Comparison of ENCODE assay signal across 19 cellular contexts in genomic region chr21:45545691-45546531, GRCh38. TPM values are rescaled to one million over a fixed set of nuclear protein-coding genes. Genes with fewer than 3 reads are reported as not detected.
DNase-seq lines count a peak whose midpoint lies in the region; ATAC-seq and TF ChIP-seq lines count a peak whose summit lies in the region.
"Had no signal": no experiment of that assay in that cellular context is flagged by ENCODE, and none has a peak within 500 bp of the region (broad histone marks: within the 10 kb centered on the region; RNA-seq: fewer than 3 reads in every experiment).

No MANE protein-coding gene starts in this region.

- WGBS in right cardiac atrium, result 88% methylated on average over 22 of the region's 22 CpGs

- peak overlapping the region in 3 of 5 experiments; percentile 12 to 15 (median 13) for H3K27ac Mint-ChIP-seq in brain
- peak overlapping the region in 7 of 10 donors; percentile 1 to 49 (median 30) for H3K27ac Mint-ChIP-seq in naive thymus-derived CD8-positive, alpha-beta T cell
- H3K27ac Mint-ChIP-seq: stimulated activated effector memory CD8-positive, alpha-beta T cell treated with anti-CD3 and anti-CD28 coated beads, Interleukin-12 subunit alpha, Interleukin-12 subunit beta, amount 100 ng/mL, for 72 hours; T-helper 1 cell treated with Interleukin-12 subunit alpha and Interleukin-12 subunit beta and Interleukin-4 antibody, amounts not matched to agents 30 μg/mL and 1 μg/mL, for 36 hours had no signal

- H3K27me3 Mint-ChIP-seq in brain, result peaks cover 4% of the 10 kb centered on the region
- H3K27me3 Mint-ChIP-seq in naive thymus-derived CD8-positive, alpha-beta T cell, result no peaks in the 10 kb centered on the region

- ATAC-seq in right cardiac atrium (no peak), GM21447 (IDR thresholded peaks at IDR 0.05; ENCODE audit: unreplicated experiment) (no peak), GM18498 (IDR thresholded peaks at IDR 0.05; ENCODE audit: unreplicated experiment) (no peak)
- ATAC-seq in naive thymus-derived CD8-positive, alpha-beta T cell, result no peak
- ATAC-seq: left lung; right lobe of liver; stimulated activated effector memory CD8-positive, alpha-beta T cell treated with anti-CD3 and anti-CD28 coated beads, Interleukin-12 subunit alpha, Interleukin-12 subunit beta, amount 100 ng/mL, for 72 hours; WTC11 had no signal

- no peak overlapping the region for H3K27ac ChIP-seq in right cardiac atrium (ENCODE audit: low read length)
- no peak overlapping the region for H3K27ac ChIP-seq in right atrium auricular region
- H3K27ac ChIP-seq: ascending aorta, left lung, right lobe of liver, tibial nerve had no signal

- peak overlapping the region in 1 of 5 experiments; percentile 49 for H3K4me3 Mint-ChIP-seq in brain
- H3K4me3 Mint-ChIP-seq in naive thymus-derived CD8-positive, alpha-beta T cell, result peak overlapping the region in 1 of 10 donors; percentile 4
- H3K4me3 Mint-ChIP-seq: activated naive CD4-positive, alpha-beta T cell treated with anti-CD3 and anti-CD28 coated beads, Interleukin-2, amount 10 ng/mL, durations not matched to agents 7 days and 5 days; stimulated activated effector memory CD8-positive, alpha-beta T cell treated with anti-CD3 and anti-CD28 coated beads, Interleukin-12 subunit alpha, Interleukin-12 subunit beta, amount 100 ng/mL, for 72 hours; T-helper 1 cell treated with Interleukin-12 subunit alpha and Interleukin-12 subunit beta and Interleukin-4 antibody, amounts not matched to agents 30 μg/mL and 1 μg/mL, for 36 hours; WTC11 had no signal

- no peaks in the 10 kb centered on the region for H3K36me3 Mint-ChIP-seq in brain
- no peaks in the 10 kb centered on the region for H3K36me3 Mint-ChIP-seq in naive thymus-derived CD8-positive, alpha-beta T cell
- H3K36me3 Mint-ChIP-seq: activated naive CD4-positive, alpha-beta T cell treated with anti-CD3 and anti-CD28 coated beads, Interleukin-2, amount 10 ng/mL, durations not matched to agents 7 days and 5 days; WTC11 had no signal

- DNase-seq in right cardiac atrium (peak in 2 of 3 donors; percentile 30 to 32), right atrium auricular region (ENCODE audit: low spot score) (no peak), ureter (ENCODE audit: low spot score) (peak; percentile 43)
- DNase-seq in naive thymus-derived CD8-positive, alpha-beta T cell, result peak in 1 of 10 donors; percentile 10
- DNase-seq: activated naive CD4-positive, alpha-beta T cell treated with anti-CD3 and anti-CD28 coated beads, Interleukin-2, amount 10 ng/mL, durations not matched to agents 7 days and 5 days; NCI-H1417 treated with DMSO at 0.1 percent for 48 hours; NCI-H69; occipital lobe had no signal

- TF ChIP-seq CTCF in right atrium auricular region (IDR thresholded peaks at IDR 0.05), result no peak
- no peak for TF ChIP-seq CTCF in brain (conservative IDR thresholded peaks at IDR 0.05)

- intact Hi-C loops in right cardiac atrium (cut with DNase I), result no loop called here

- H3K9me3 Mint-ChIP-seq in brain, result peaks cover 0 to 6% (median 0%) of the 10 kb centered on the region in 5 experiments
- H3K9me3 Mint-ChIP-seq in naive thymus-derived CD8-positive, alpha-beta T cell, result peaks cover 0 to 1% (median 0%) of the 10 kb centered on the region in 9 donors
- H3K9me3 Mint-ChIP-seq: activated naive CD4-positive, alpha-beta T cell treated with anti-CD3 and anti-CD28 coated beads, Interleukin-2, amount 10 ng/mL, durations not matched to agents 7 days and 5 days; stimulated activated effector memory CD8-positive, alpha-beta T cell treated with anti-CD3 and anti-CD28 coated beads, Interleukin-12 subunit alpha, Interleukin-12 subunit beta, amount 100 ng/mL, for 72 hours; T-helper 1 cell treated with Interleukin-12 subunit alpha and Interleukin-12 subunit beta and Interleukin-4 antibody, amounts not matched to agents 30 μg/mL and 1 μg/mL, for 36 hours had no signal

- H3K4me3 ChIP-seq in right cardiac atrium (ENCODE audit: low read length) (no peak overlapping the region), right atrium auricular region (no peak overlapping the region)
- H3K4me3 ChIP-seq: ascending aorta, HAP-1, left lung, right lobe of liver, tibial nerve had no signal

- no peaks in the 10 kb centered on the region for H3K9me3 ChIP-seq in right cardiac atrium (ENCODE audit: control insufficient read depth, low read length)
- H3K9me3 ChIP-seq in right atrium auricular region, result no peaks in the 10 kb centered on the region
- H3K9me3 ChIP-seq: ascending aorta, HAP-1, left lung, right lobe of liver, tibial nerve had no signal

- POLR2A ChIA-PET in naive thymus-derived CD8-positive, alpha-beta T cell (lab: Charles Lee), result no interaction called here

- H3K4me1 ChIP-seq in right cardiac atrium (ENCODE audit: control insufficient read depth, insufficient read depth, low read length), result no peaks in the 10 kb centered on the region
- H3K4me1 ChIP-seq in right atrium auricular region, result peaks cover 0 to 21% of the 10 kb centered on the region in 2 donors
- H3K4me1 ChIP-seq: HAP-1 had no signal

- peaks cover 23% of the 10 kb centered on the region for H3K4me1 Mint-ChIP-seq in brain
- peaks cover 10 to 39% (median 30%) of the 10 kb centered on the region in 4 donors for H3K4me1 Mint-ChIP-seq in naive thymus-derived CD8-positive, alpha-beta T cell

- H3K27me3 ChIP-seq in right cardiac atrium (ENCODE audit: control insufficient read depth, insufficient read depth), result no peaks in the 10 kb centered on the region
- H3K27me3 ChIP-seq in right atrium auricular region, result no peaks in the 10 kb centered on the region
- H3K27me3 ChIP-seq: ascending aorta, right lobe of liver, tibial nerve had no signal

- no peaks in the 10 kb centered on the region for H3K36me3 ChIP-seq in right atrium auricular region
- H3K36me3 ChIP-seq: ascending aorta, left lung, right lobe of liver, tibial nerve had no signal

RNA-seq across cellular contexts. Expression of gene SLC19A1, which starts 3.7 kb away (rescaled TPM):
- 1 to 10 TPM; 2.3 to 5.0 (median 3.8) TPM for total RNA-seq in right cardiac atrium
- 3.9 TPM for polyA plus RNA-seq in right cardiac atrium
- 1 to 10 TPM; 2.2 to 5.3 TPM for total RNA-seq in right atrium auricular region
- 18.1 TPM for polyA plus RNA-seq in brain (ENCODE audit: insufficient read depth, low read depth, low replicate concordance)
- 10 to 100 TPM; 10.2 to 14.4 TPM for total RNA-seq in naive thymus-derived CD8-positive, alpha-beta T cell
- 10 to 100 TPM in 1 of 3 donors, 1 to 10 TPM in 2; 4.6 to 12.1 (median 9.3) TPM for polyA plus RNA-seq in naive thymus-derived CD8-positive, alpha-beta T cell
- total RNA-seq in ureter, result 23.0 TPM
